24 cellular contexts compared by ENCODE assay signal in the genomic region with DNA sequence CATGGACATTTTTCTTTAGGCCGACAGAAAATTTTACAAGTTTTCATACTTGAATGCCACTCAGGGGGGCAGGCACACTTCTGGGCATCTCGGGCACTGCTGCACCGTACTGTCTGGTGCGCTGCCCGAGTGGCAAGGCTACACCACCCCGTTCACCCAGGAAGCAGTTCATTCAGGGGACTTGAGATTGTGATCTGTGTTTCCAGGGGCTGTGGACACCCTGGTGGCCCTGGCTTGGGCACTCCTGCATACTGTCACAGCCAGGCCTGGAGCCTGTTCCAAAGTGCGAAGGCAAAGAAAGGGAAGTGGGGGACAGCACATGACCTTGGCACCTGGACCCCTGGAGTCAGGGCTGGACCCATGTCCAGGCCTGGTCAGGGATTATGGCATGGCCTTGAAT.
"Had no signal": no experiment of that assay in that cellular context is flagged by ENCODE, and none has a peak within 500 bp of the region (broad histone marks: within the 10 kb centered on the region; RNA-seq: fewer than 3 reads in every experiment).

No MANE protein-coding gene starts in this region.

- H3K4me3 Mint-ChIP-seq: activated CD4-positive, alpha-beta T cell treated with anti-CD3 and anti-CD28 coated beads for 36 hours; activated T-cell treated with anti-CD3 and anti-CD28 coated beads, Interleukin-2, amount 50 U/mL, for 24 hours; activated T-helper 17 cell treated with anti-CD3 and anti-CD28 coated beads, Interleukin-2, amount 50 U/mL, for 72 hours; brain; dendritic cell treated with granulocyte-macrophage colony-stimulating factor and Interleukin-4, amounts not matched to agents 40 ng/mL and 50 ng/mL, for 4 days; naive thymus-derived CD4-positive, alpha-beta T cell; neural crest cell; WTC11 had no signal

- H3K36me3 Mint-ChIP-seq: activated naive CD4-positive, alpha-beta T cell treated with anti-CD3 and anti-CD28 coated beads, Interleukin-2, amount 50 U/mL, for 72 hours; brain; naive thymus-derived CD4-positive, alpha-beta T cell; WTC11 had no signal

- H3K4me1 ChIP-seq: sigmoid colon, tibial nerve had no signal

- H3K4me1 Mint-ChIP-seq: activated CD4-positive, alpha-beta T cell treated with anti-CD3 and anti-CD28 coated beads for 36 hours; activated T-helper 17 cell treated with anti-CD3 and anti-CD28 coated beads, Interleukin-2, amount 50 U/mL, for 72 hours had no signal

- ATAC-seq: activated CD4-positive, alpha-beta T cell treated with anti-CD3 and anti-CD28 coated beads for 36 hours; activated naive CD4-positive, alpha-beta T cell treated with anti-CD3 and anti-CD28 coated beads, Interleukin-2, amount 50 U/mL, for 72 hours; activated T-helper 17 cell treated with anti-CD3 and anti-CD28 coated beads, Interleukin-2, amount 50 U/mL, for 72 hours; naive thymus-derived CD4-positive, alpha-beta T cell; stimulated activated naive CD8-positive, alpha-beta T cell treated with anti-CD3 and anti-CD28 coated beads, Interleukin-15, Interleukin-2, amounts not matched to agents 100 U/mL and 50 U/mL, for 24 hours; WTC11 had no signal

- H3K9me3 ChIP-seq: sigmoid colon, tibial nerve had no signal

- H3K36me3 ChIP-seq: sigmoid colon, tibial nerve had no signal

- H3K4me3 ChIP-seq: hepatocyte, sigmoid colon, smooth muscle cell, tibial nerve had no signal

- H3K9me3 Mint-ChIP-seq: activated naive CD4-positive, alpha-beta T cell treated with anti-CD3 and anti-CD28 coated beads, Interleukin-2, amount 50 U/mL, for 72 hours; activated T-cell treated with anti-CD3 and anti-CD28 coated beads, Interleukin-2, amount 50 U/mL, for 24 hours; activated T-helper 17 cell treated with anti-CD3 and anti-CD28 coated beads, Interleukin-2, amount 50 U/mL, for 72 hours; dendritic cell treated with granulocyte-macrophage colony-stimulating factor and Interleukin-4, amounts not matched to agents 40 ng/mL and 50 ng/mL, for 4 days; naive thymus-derived CD4-positive, alpha-beta T cell; neural crest cell; WTC11 had no signal

- H2AFZ ChIP-seq: hepatocyte had no signal

- H3K4me2 ChIP-seq: hepatocyte, smooth muscle cell had no signal

- H3K27me3 Mint-ChIP-seq: activated CD4-positive, alpha-beta T cell treated with anti-CD3 and anti-CD28 coated beads for 36 hours had no signal

- DNase-seq: activated CD4-positive, alpha-beta T cell treated with anti-CD3 and anti-CD28 coated beads for 36 hours; activated CD4-positive, alpha-beta T cell treated with anti-CD3 and anti-CD28 coated beads, Interleukin-2, amount 50 U/mL, for 4 hours; activated CD8-positive, alpha-beta memory T cell treated with anti-CD3 and anti-CD28 coated beads for 24 hours; activated CD8-positive, alpha-beta memory T cell treated with anti-CD3 and anti-CD28 coated beads, Interleukin-2, amount 50 U/mL, for 4 hours; activated T-cell treated with anti-CD3 and anti-CD28 coated beads, Interleukin-2, amount 50 U/mL, for 24 hours; effector CD4-positive, alpha-beta T cell; glutamatergic neuron; naive thymus-derived CD4-positive, alpha-beta T cell; retina; sigmoid colon; stimulated activated CD4-positive, alpha-beta T cell treated with anti-CD3 and anti-CD28 coated beads, Interleukin-4, amount 100 ng/mL, for 1 hour; stimulated activated naive CD8-positive, alpha-beta T cell treated with anti-CD3 and anti-CD28 coated beads, Interleukin-15, Interleukin-2, amounts not matched to agents 100 U/mL and 50 U/mL, for 24 hours; T-helper 1 cell; T-helper 9 cell had no signal

- H3K79me2 ChIP-seq: hepatocyte had no signal

- H3K27me3 ChIP-seq: hepatocyte, sigmoid colon, tibial nerve had no signal

- H3K27ac Mint-ChIP-seq: activated CD4-positive, alpha-beta T cell treated with anti-CD3 and anti-CD28 coated beads for 36 hours; activated T-cell treated with anti-CD3 and anti-CD28 coated beads, Interleukin-2, amount 50 U/mL, for 24 hours; activated T-helper 17 cell treated with anti-CD3 and anti-CD28 coated beads, Interleukin-2, amount 50 U/mL, for 72 hours; dendritic cell treated with granulocyte-macrophage colony-stimulating factor and Interleukin-4, amounts not matched to agents 40 ng/mL and 50 ng/mL, for 4 days; naive thymus-derived CD4-positive, alpha-beta T cell; progenitor cell of endocrine pancreas; WTC11 had no signal

- H3K27ac ChIP-seq: hepatocyte, sigmoid colon, tibial nerve had no signal
